In the genomic region with DNA sequence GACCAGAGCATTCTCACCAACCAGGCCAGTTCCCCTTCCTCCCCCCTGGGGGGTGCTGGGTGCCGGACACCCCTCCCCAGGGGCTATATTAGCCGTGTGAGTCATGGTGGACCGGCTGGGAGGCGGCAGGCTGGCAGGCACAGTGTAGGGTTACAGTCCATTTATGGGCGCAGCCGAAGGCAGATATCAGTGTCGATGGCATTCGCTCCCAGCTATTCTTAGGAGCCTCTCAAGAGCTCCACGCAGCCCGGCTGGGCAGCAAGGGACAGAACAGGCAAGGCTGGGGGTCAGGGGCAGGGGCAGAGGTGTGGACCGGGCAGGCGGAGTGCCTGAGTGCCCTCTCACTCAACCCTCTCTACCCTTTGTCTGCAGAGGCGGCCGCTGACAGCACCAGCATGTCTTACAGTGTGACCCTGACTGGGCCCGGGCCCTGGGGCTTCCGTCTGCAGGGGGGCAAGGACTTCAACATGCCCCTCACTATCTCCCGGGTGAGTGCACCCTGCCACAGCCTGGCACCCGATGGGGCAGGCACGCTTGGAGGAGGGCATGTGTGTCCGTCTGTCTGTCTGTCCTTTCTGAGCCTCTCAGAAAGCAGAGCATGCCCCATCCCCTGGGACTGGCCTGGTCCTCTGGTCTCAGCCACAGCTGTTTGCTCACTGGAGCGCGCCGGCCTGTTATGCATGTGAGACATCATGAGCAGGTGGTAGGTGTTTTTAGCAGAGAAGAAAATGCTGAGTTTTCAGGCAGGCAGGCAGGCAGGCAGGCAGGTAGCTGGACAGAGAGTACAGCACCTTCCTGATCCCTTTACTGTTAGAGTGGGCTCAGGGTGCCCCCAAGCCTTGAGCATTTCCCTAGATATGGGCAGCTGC, we compare ENCODE assay signal across 9 cellular contexts. TPM values are rescaled to one million over a fixed set of nuclear protein-coding genes. Genes with fewer than 3 reads are reported as not detected.
A peak's percentile ranks its signal among the peaks of the same experiment; 100 is the strongest.
DNase-seq lines count a peak whose midpoint lies in the region; FAIRE-seq and TF ChIP-seq lines count a peak whose summit lies in the region.
"Had no signal": no experiment of that assay in that cellular context is flagged by ENCODE, and none has a peak within 500 bp of the region (broad histone marks: within the 10 kb centered on the region; RNA-seq: fewer than 3 reads in every experiment).

A gene with protein sequence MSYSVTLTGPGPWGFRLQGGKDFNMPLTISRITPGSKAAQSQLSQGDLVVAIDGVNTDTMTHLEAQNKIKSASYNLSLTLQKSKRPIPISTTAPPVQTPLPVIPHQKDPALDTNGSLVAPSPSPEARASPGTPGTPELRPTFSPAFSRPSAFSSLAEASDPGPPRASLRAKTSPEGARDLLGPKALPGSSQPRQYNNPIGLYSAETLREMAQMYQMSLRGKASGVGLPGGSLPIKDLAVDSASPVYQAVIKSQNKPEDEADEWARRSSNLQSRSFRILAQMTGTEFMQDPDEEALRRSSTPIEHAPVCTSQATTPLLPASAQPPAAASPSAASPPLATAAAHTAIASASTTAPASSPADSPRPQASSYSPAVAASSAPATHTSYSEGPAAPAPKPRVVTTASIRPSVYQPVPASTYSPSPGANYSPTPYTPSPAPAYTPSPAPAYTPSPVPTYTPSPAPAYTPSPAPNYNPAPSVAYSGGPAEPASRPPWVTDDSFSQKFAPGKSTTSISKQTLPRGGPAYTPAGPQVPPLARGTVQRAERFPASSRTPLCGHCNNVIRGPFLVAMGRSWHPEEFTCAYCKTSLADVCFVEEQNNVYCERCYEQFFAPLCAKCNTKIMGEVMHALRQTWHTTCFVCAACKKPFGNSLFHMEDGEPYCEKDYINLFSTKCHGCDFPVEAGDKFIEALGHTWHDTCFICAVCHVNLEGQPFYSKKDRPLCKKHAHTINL (plus strand): TSS at position 215 of the 869 bp plus-strand sequence. CDS start 181 bp downstream, at position 396.

- TF ChIP-seq POLR2A in thyroid gland (IDR thresholded peaks at IDR 0.05), result no peak

- H4K5ac ChIP-seq in H9 (ENCODE audit: insufficient read length, low read depth, low read length), result no peak within 1 kb of the TSS

- H3K4me1 ChIP-seq in H9 (ENCODE audit: insufficient read depth, low read length), result no peaks in the 10 kb centered on the region; the same call in 1 of the 2 replicates
- H3K4me1 ChIP-seq in cardiac muscle cell (ENCODE audit: low read depth), result peaks cover 69% of the 10 kb centered on the region
- peaks cover 15 to 23% of the 10 kb centered on the region in 2 donors for H3K4me1 ChIP-seq in thyroid gland

- H3K4ac ChIP-seq in H9 (ENCODE audit: low read depth, low read length), result no peak within 1 kb of the TSS

- H3K79me2 ChIP-seq in H9 (ENCODE audit: insufficient read depth, low read length), result no peaks in the 10 kb centered on the region

- H2BK120ac ChIP-seq in H9 (ENCODE audit: low read depth, low read length, poor library complexity, severe bottlenecking), result no peak within 1 kb of the TSS

- H3K27me3 ChIP-seq in H9 (ENCODE audit: insufficient read depth, low read length) (no peaks in the 10 kb centered on the region), cardiac muscle cell (no peaks in the 10 kb centered on the region), thyroid gland (no peaks in the 10 kb centered on the region)

- H2AK5ac ChIP-seq in H9 (ENCODE audit: insufficient read length, low read length), result no peak within 1 kb of the TSS

- TF ChIP-seq CTCF in H9 (conservative IDR thresholded peaks at IDR 0.05) (no peak), cardiac muscle cell (IDR thresholded peaks at IDR 0.05; ENCODE audit: low read depth, low read length) (no peak), thyroid gland (IDR thresholded peaks at IDR 0.05) (no peak), D721Med (IDR thresholded peaks at IDR 0.05; ENCODE audit: insufficient read depth, missing control alignments) (no peak)

- H4K20me1 ChIP-seq in H9 (ENCODE audit: control insufficient read depth, insufficient read depth, insufficient read length), result no peaks in the 10 kb centered on the region

- H3K23me2 ChIP-seq in H9 (ENCODE audit: insufficient read length, low read depth, low read length, poor library complexity, severe bottlenecking), result no peaks in the 10 kb centered on the region

- intact Hi-C loops in thyroid gland (cut with DNase I), result no loop called here

- H3K4me3 ChIP-seq in cardiac muscle cell (peak within 1 kb of the TSS; percentile 59), thyroid gland (replicated peaks in 1 of 3) (no peak within 1 kb of the TSS)

- H3T11ph ChIP-seq in H9 (ENCODE audit: low read length), result no peak within 1 kb of the TSS

- H3K36me3 ChIP-seq in cardiac muscle cell (peaks cover 5% of the 10 kb centered on the region), thyroid gland (no peaks in the 10 kb centered on the region)

- peak within 1 kb of the TSS in 1 of 3 experiments; percentile 35; a peak in 2 of 7 replicates for H3K27ac Mint-ChIP-seq in H9
- H3K27ac Mint-ChIP-seq: activated B cell treated with CpG ODN at 0.5 μM for 24 hours had no signal

- H3K4me3 Mint-ChIP-seq in H9, result no peak within 1 kb of the TSS
- H3K4me3 Mint-ChIP-seq: activated B cell treated with CpG ODN at 0.5 μM for 24 hours had no signal

- no peak within 1 kb of the TSS for H2AFZ ChIP-seq in H9 (ENCODE audit: low read length)

- no peak within 1 kb of the TSS for H3K23ac ChIP-seq in H9 (ENCODE audit: insufficient read length, low read depth, low read length)

- H3K9me3 ChIP-seq in H9 (ENCODE audit: control insufficient read depth, low read depth, low read length) (no peaks in the 10 kb centered on the region), cardiac muscle cell (ENCODE audit: low read depth) (no peaks in the 10 kb centered on the region), thyroid gland (no peaks in the 10 kb centered on the region)

- no peak within 1 kb of the TSS for H4K91ac ChIP-seq in H9 (ENCODE audit: insufficient read length, low read depth, low read length)

- H3K27me3 Mint-ChIP-seq in H9 (ENCODE audit: low read depth), result no peaks in the 10 kb centered on the region; the same call in 1 of the 2 replicates

- peak; percentile 88 for DNase-seq in COLO668 (lab: John Stamatoyannopoulos, UW; ENCODE audit: unreplicated experiment)
- DNase-seq in H9, result no peak
- DNase-seq in NCI-H510A (lab: John Stamatoyannopoulos, UW), result peak; percentile 65
- DNase-seq in cardiac muscle cell (ENCODE audit: low read depth in 1 of 2, low spot score in 1 of 2), result peak; percentile 40 to 97
- DNase-seq in thyroid gland, result peak; percentile 20 to 35
- DNase-seq in HuH-7.5 (ENCODE audit: low spot score), result no peak
- no peak for DNase-seq in D721Med (ENCODE audit: insufficient read length, low spot score)
- DNase-seq in ecto neural progenitor cell (ENCODE audit: low spot score), result no peak
- DNase-seq: activated B cell treated with CpG ODN at 0.5 μM for 24 hours had no signal

- H2BK5ac ChIP-seq in H9 (ENCODE audit: insufficient read length, low read length), result no peak within 1 kb of the TSS

- no peaks in the 10 kb centered on the region for H3K36me3 Mint-ChIP-seq in H9 (ENCODE audit: insufficient read depth in 1 of 3, low read depth in 3 of 3)

- H3K4me1 Mint-ChIP-seq in H9, result peaks cover 40 to 52% of the 10 kb centered on the region in 2 experiments

- no peak within 1 kb of the TSS for H2BK20ac ChIP-seq in H9 (ENCODE audit: low read depth, low read length, poor library complexity, severe bottlenecking)

- no peak within 1 kb of the TSS for H3K9ac ChIP-seq in H9 (ENCODE audit: extremely low read depth, insufficient read length, low read length)

- FAIRE-seq in D721Med (lab: Jason Lieb, UNC), result no peak

- H3K14ac ChIP-seq in H9 (ENCODE audit: insufficient read depth, low read length), result peak within 1 kb of the TSS; percentile 67; the same call in 1 of the 2 replicates

- no peak within 1 kb of the TSS for H2BK15ac ChIP-seq in H9 (ENCODE audit: low read depth, low read length)

- H3K56ac ChIP-seq in H9 (ENCODE audit: insufficient read length, low read depth, low read length), result no peak within 1 kb of the TSS

- H3K4me2 ChIP-seq in H9 (ENCODE audit: insufficient read depth, insufficient read length, low read length), result no peak within 1 kb of the TSS

- H2BK12ac ChIP-seq in H9 (ENCODE audit: insufficient read length, low read depth, low read length), result no peak within 1 kb of the TSS

- H3K9me3 Mint-ChIP-seq in H9, result no peaks in the 10 kb centered on the region
- H3K9me3 Mint-ChIP-seq: activated B cell treated with CpG ODN at 0.5 μM for 24 hours had no signal

- no CpG with 5 or more reads among the region's 23 CpGs for WGBS in H9 (ENCODE audit: extremely low coverage, insufficient read length, low lambda C conversion rate)
- WGBS in thyroid gland, 2 donors, result 60 to 79% methylated on average over 9 to 13 of the region's 23 CpGs

- H4K8ac ChIP-seq in H9 (replicated peaks; ENCODE audit: insufficient read length, low read depth, low read length), result no peak within 1 kb of the TSS

- H3K18ac ChIP-seq in H9 (ENCODE audit: insufficient read length, low read depth, low read length), result no peak within 1 kb of the TSS

- H3K27ac ChIP-seq in H9 (ENCODE audit: insufficient read length, low read depth, low read length) (no peak within 1 kb of the TSS), cardiac muscle cell (peak within 1 kb of the TSS; percentile 100), thyroid gland (peak within 1 kb of the TSS in 1 of 3 donors; percentile 17)

- H3K79me1 ChIP-seq in H9 (ENCODE audit: insufficient read depth, low read depth, low read length, poor library complexity, severe bottlenecking), result no peaks in the 10 kb centered on the region

RNA-seq across cellular contexts. Expression of the gene that starts here (rescaled TPM):
- 0.17 and 0.18 TPM in 2 replicates for total RNA-seq in H9 (2021)
- 202 and 213 TPM in 2 replicates for total RNA-seq in cardiac muscle cell
- 266 and 317 TPM in 2 replicates for polyA plus RNA-seq in cardiac muscle cell
- total RNA-seq in thyroid gland, result 1 to 10 TPM; 1.5 to 5.5 (median 1.9) TPM
- total RNA-seq: activated B cell treated with CpG ODN at 0.5 μM for 24 hours had no signal

Comparison
In these comparisons a context has a peak if more than half of its experiments do, and no peak if none do; other contexts are left out.
1. RNA of the gene that starts here (total RNA-seq): 202 to 213 TPM in cardiac muscle cell; 1.5 to 5.5 TPM in thyroid gland and 0.17 to 0.18 TPM in H9; every median in the first group is over 10 times any median in the second.
2. DNase-seq: peak in COLO668 (single experiment), NCI-H510A (single experiment), cardiac muscle cell (2 of 2) and thyroid gland (2 of 2); none in H9 (single experiment), HuH-7.5 (single experiment), D721Med (single experiment) and ecto neural progenitor cell (single experiment).